1 cellular context compared by ENCODE assay signal in genomic region chr9:36041491-36041890, GRCh38.
TF ChIP-seq lines count a peak whose summit lies in the region.

No MANE protein-coding gene starts in this region.

TF ChIP-seq in IMR-90, 13 proteins besides CTCF, POLR2A, EP300 and RAD21:
- TF ChIP-seq BHLHE40 (IDR thresholded peaks at IDR 0.05; ENCODE audit: low read depth, low read length) = no peak
- no peak for TF ChIP-seq MAFK (IDR thresholded peaks at IDR 0.05; ENCODE audit: low read depth, low read length)
- no peak for TF ChIP-seq SMC3 (IDR thresholded peaks at IDR 0.05; ENCODE audit: low read depth, low read length)
- no peak for TF ChIP-seq USF2 (IDR thresholded peaks at IDR 0.05; ENCODE audit: low read depth, low read length)
- TF ChIP-seq ELK1 (IDR thresholded peaks at IDR 0.05; ENCODE audit: borderline replicate concordance, low read depth, low read length) = no peak
- TF ChIP-seq CEBPB (IDR thresholded peaks at IDR 0.05; ENCODE audit: low read depth, low read length) = no peak
- no peak for TF ChIP-seq FOS (IDR thresholded peaks at IDR 0.05; ENCODE audit: low read depth, low read length)
- no peak for TF ChIP-seq MAZ (IDR thresholded peaks at IDR 0.05; ENCODE audit: borderline replicate concordance, low read depth, low read length)
